8 cellular contexts compared by ENCODE assay signal in genomic region chr1:9181990-9182783, GRCh38. TPM values are rescaled to one million over a fixed set of nuclear protein-coding genes. Genes with fewer than 3 reads are reported as not detected.
DNase-seq lines count a peak whose midpoint lies in the region; ATAC-seq, FAIRE-seq and TF ChIP-seq lines count a peak whose summit lies in the region.

No MANE protein-coding gene starts in this region.

- ATAC-seq in upper lobe of left lung (ENCODE audit: low FRiP score in 2 of 2), result peak; percentile 77 to 82

- peaks cover 41 to 88% (median 62%) of the 10 kb centered on the region in 10 experiments for H3K4me1 ChIP-seq in BLaER1 treated with 17β-estradiol and CSF1 and Interleukin-3, amounts not matched to agents 10 nM and 100 nM
- H3K4me1 ChIP-seq in OCI-LY1 (ENCODE audit: insufficient read depth, low read length, severe bottlenecking) (no peaks in the 10 kb centered on the region), duodenal mucosa (ENCODE audit: control insufficient read depth in 1 of 2, insufficient read depth in 2 of 2, low read length in 2 of 2) (peaks cover 19 to 20% of the 10 kb centered on the region in 2 donors), upper lobe of left lung (peaks cover 11 to 39% (median 27%) of the 10 kb centered on the region in 4 donors)

- H3K36me3 ChIP-seq in BLaER1 treated with 17β-estradiol and CSF1 and Interleukin-3, amounts not matched to agents 10 nM and 100 nM, result peaks cover 0 to 22% (median 0%) of the 10 kb centered on the region in 11 experiments; a peak in 5 of 22 replicates
- H3K36me3 ChIP-seq in OCI-LY1 (ENCODE audit: insufficient read depth, low read length), result no peaks in the 10 kb centered on the region
- H3K36me3 ChIP-seq in duodenal mucosa (ENCODE audit: control insufficient read depth in 1 of 2, insufficient read depth in 2 of 2, low read length in 2 of 2), result peaks cover 0 to 4% of the 10 kb centered on the region in 2 donors
- H3K36me3 ChIP-seq in upper lobe of left lung, result no peaks in the 10 kb centered on the region

- peak overlapping the region; percentile 50 to 70 (median 62) for H3K4me3 ChIP-seq in BLaER1 treated with 17β-estradiol and CSF1 and Interleukin-3, amounts not matched to agents 10 nM and 100 nM
- H3K4me3 ChIP-seq in OCI-LY1 (ENCODE audit: low read depth, low read length, poor library complexity, severe bottlenecking), result peak overlapping the region; percentile 19
- peak overlapping the region; percentile 66 to 78 for H3K4me3 ChIP-seq in duodenal mucosa (ENCODE audit: low read depth in 1 of 2, low read length in 2 of 2)
- peak overlapping the region; percentile 33 to 74 (median 69) for H3K4me3 ChIP-seq in upper lobe of left lung

- no peak overlapping the region for H2AFZ ChIP-seq in OCI-LY1 (ENCODE audit: low read length)

- peak; percentile 65 for TF ChIP-seq POLR2A in GM19099 (IDR thresholded peaks at IDR 0.05; ENCODE audit: extremely low read depth, insufficient read length, low read depth)
- peak in 1 of 4 donors; percentile 67 for TF ChIP-seq POLR2A in upper lobe of left lung (IDR thresholded peaks at IDR 0.05)

- H3K9me3 ChIP-seq in BLaER1 treated with 17β-estradiol and CSF1 and Interleukin-3, amounts not matched to agents 10 nM and 100 nM (replicated peaks in 1 of 11), result peaks cover 0 to 8% (median 6%) of the 10 kb centered on the region in 11 experiments; a peak in 5 of 22 replicates
- H3K9me3 ChIP-seq in OCI-LY1 (ENCODE audit: low read length), result no peaks in the 10 kb centered on the region
- no peaks in the 10 kb centered on the region for H3K9me3 ChIP-seq in duodenal mucosa (ENCODE audit: control insufficient read depth in 1 of 2, low read length in 2 of 2)
- H3K9me3 ChIP-seq in upper lobe of left lung, result no peaks in the 10 kb centered on the region

- H3K79me2 ChIP-seq in OCI-LY1 (ENCODE audit: insufficient read depth, low read length), result no peaks in the 10 kb centered on the region

- no peak for TF ChIP-seq EP300 in upper lobe of left lung (IDR thresholded peaks at IDR 0.05)

- 2 to 3% methylated on average over 25 to 29 of the region's 83 CpGs for WGBS in upper lobe of left lung, 2 donors

- H3K4me2 ChIP-seq in BLaER1 treated with 17β-estradiol and CSF1 and Interleukin-3, amounts not matched to agents 10 nM and 100 nM, result peak overlapping the region; percentile 76 to 98 (median 92)
- H3K4me2 ChIP-seq in OCI-LY1 (ENCODE audit: low read length), result peak overlapping the region; percentile 19; the same call in 1 of the 2 replicates

- TF ChIP-seq CTCF in OCI-LY1 (IDR thresholded peaks at IDR 0.05; ENCODE audit: low read length), result no peak
- TF ChIP-seq CTCF in upper lobe of left lung (IDR thresholded peaks at IDR 0.05), result peak in 5 of 6 experiments; percentile 7 to 56 (median 50)

- DNase-seq in medulla oblongata (ENCODE audit: extremely low spot score) (peak; percentile 27), upper lobe of left lung (peak; percentile 56 to 91), HPDE6-E6E7 (ENCODE audit: extremely low spot score) (no peak), RCC 7860 (ENCODE audit: low spot score) (no peak)

- H3K9ac ChIP-seq in BLaER1 treated with 17β-estradiol and CSF1 and Interleukin-3, amounts not matched to agents 10 nM and 100 nM, result peak overlapping the region; percentile 60 to 93 (median 77)
- H3K9ac ChIP-seq in OCI-LY1 (ENCODE audit: low read length), result no peak overlapping the region
- H3K9ac ChIP-seq in duodenal mucosa (ENCODE audit: low read depth in 1 of 2, low read length in 2 of 2), result peak overlapping the region; percentile 63 to 75

- peaks cover 0 to 41% (median 4%) of the 10 kb centered on the region in 11 experiments; a peak in 9 of 22 replicates for H4K20me1 ChIP-seq in BLaER1 treated with 17β-estradiol and CSF1 and Interleukin-3, amounts not matched to agents 10 nM and 100 nM
- H4K20me1 ChIP-seq in OCI-LY1 (ENCODE audit: insufficient read depth, low read length), result no peaks in the 10 kb centered on the region

- no peaks in the 10 kb centered on the region for H3K9me2 ChIP-seq in OCI-LY1 (ENCODE audit: low read depth, low read length)

- peak overlapping the region; percentile 67 to 89 (median 78) for H3K27ac ChIP-seq in BLaER1 treated with 17β-estradiol and CSF1 and Interleukin-3, amounts not matched to agents 10 nM and 100 nM
- H3K27ac ChIP-seq in OCI-LY1 (ENCODE audit: low read depth, low read length, poor library complexity, severe bottlenecking), result no peak overlapping the region
- no peak overlapping the region for H3K27ac ChIP-seq in duodenal mucosa (ENCODE audit: low read depth, low read length)
- peak overlapping the region; percentile 71 to 92 (median 81) for H3K27ac ChIP-seq in upper lobe of left lung

- H3K27me3 ChIP-seq in BLaER1 treated with 17β-estradiol and CSF1 and Interleukin-3, amounts not matched to agents 10 nM and 100 nM, result peaks cover 18 to 52% (median 44%) of the 10 kb centered on the region in 11 experiments
- H3K27me3 ChIP-seq in OCI-LY1 (ENCODE audit: insufficient read depth, low read length), result peaks cover 16% of the 10 kb centered on the region
- no peaks in the 10 kb centered on the region for H3K27me3 ChIP-seq in duodenal mucosa (ENCODE audit: control insufficient read depth in 1 of 2, insufficient read depth in 2 of 2, low read length in 2 of 2)
- H3K27me3 ChIP-seq in upper lobe of left lung, result peaks cover 0 to 6% (median 0%) of the 10 kb centered on the region in 4 donors

- no peak for FAIRE-seq in RCC 7860 (lab: Jason Lieb, UNC)

- no peaks in the 10 kb centered on the region for H3F3A ChIP-seq in OCI-LY1 (ENCODE audit: insufficient read depth, low read length)

RNA-seq across cellular contexts. Expression of gene H6PD, which starts 52.4 kb away (rescaled TPM):
- 10 to 100 TPM; 36.7 to 57.0 (median 44.5) TPM for total RNA-seq in upper lobe of left lung

RNA-seq across cellular contexts. Expression of gene GPR157, which starts 53.3 kb away (rescaled TPM):
- total RNA-seq in upper lobe of left lung, result 10 to 100 TPM; 12.0 to 26.5 (median 16.7) TPM

Comparison
In these comparisons a context has a peak if more than half of its experiments do, and no peak if none do; other contexts are left out.
1. H3K27ac ChIP-seq: peak in BLaER1 treated with 17β-estradiol and CSF1 and Interleukin-3, amounts not matched to agents 10 nM and 100 nM (11 of 11) and upper lobe of left lung (4 of 4); none in OCI-LY1 (single experiment) and duodenal mucosa (single experiment).
2. H3K4me3 ChIP-seq: peak in every context shown above with its lines; median percentile 72 in duodenal mucosa; 69 in upper lobe of left lung; 62 in BLaER1 treated with 17β-estradiol and CSF1 and Interleukin-3, amounts not matched to agents 10 nM and 100 nM; 19 in OCI-LY1.
3. DNase-seq: peak in medulla oblongata (single experiment) and upper lobe of left lung (2 of 2); none in HPDE6-E6E7 (single experiment) and RCC 7860 (single experiment).